1 cellular context compared by ENCODE assay signal in the genomic region with DNA sequence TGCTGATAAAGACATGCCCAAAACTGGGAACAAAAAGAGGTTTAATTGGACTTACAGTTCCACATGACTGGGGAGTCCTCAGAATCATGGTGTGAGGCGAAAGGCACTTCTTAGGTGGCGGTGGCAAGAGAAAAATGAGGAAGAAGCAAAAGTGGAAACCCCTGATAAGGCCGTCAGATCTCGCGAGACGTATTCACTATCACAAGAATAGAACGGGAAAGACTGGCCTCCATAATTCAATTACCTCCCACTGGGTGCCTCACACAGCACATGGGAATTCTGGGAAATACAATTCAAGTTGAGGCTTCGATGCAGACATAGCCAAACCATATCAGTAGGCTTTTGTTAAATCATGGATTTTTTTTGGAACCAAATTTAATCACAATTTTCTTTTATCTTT.
TF ChIP-seq lines count a peak whose summit lies in the region.

No MANE protein-coding gene starts in this region.

TF ChIP-seq in WTC11, 78 proteins besides CTCF, POLR2A, EP300 and RAD21 (continued from another document):
- TF ChIP-seq, protein P1, sequence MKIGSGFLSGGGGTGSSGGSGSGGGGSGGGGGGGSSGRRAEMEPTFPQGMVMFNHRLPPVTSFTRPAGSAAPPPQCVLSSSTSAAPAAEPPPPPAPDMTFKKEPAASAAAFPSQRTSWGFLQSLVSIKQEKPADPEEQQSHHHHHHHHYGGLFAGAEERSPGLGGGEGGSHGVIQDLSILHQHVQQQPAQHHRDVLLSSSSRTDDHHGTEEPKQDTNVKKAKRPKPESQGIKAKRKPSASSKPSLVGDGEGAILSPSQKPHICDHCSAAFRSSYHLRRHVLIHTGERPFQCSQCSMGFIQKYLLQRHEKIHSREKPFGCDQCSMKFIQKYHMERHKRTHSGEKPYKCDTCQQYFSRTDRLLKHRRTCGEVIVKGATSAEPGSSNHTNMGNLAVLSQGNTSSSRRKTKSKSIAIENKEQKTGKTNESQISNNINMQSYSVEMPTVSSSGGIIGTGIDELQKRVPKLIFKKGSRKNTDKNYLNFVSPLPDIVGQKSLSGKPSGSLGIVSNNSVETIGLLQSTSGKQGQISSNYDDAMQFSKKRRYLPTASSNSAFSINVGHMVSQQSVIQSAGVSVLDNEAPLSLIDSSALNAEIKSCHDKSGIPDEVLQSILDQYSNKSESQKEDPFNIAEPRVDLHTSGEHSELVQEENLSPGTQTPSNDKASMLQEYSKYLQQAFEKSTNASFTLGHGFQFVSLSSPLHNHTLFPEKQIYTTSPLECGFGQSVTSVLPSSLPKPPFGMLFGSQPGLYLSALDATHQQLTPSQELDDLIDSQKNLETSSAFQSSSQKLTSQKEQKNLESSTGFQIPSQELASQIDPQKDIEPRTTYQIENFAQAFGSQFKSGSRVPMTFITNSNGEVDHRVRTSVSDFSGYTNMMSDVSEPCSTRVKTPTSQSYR (CRISPR knock-in tag; IDR thresholded peaks at IDR 0.05), result no peak
- TF ChIP-seq HMGXB4 (CRISPR knock-in tag; IDR thresholded peaks at IDR 0.05) (no peak), MAX (CRISPR knock-in tag; IDR thresholded peaks at IDR 0.05) (no peak), ZNF532 (CRISPR knock-in tag; IDR thresholded peaks at IDR 0.05; ENCODE audit: borderline replicate concordance) (no peak), CREB1 (CRISPR knock-in tag; IDR thresholded peaks at IDR 0.05) (no peak), NFYB (CRISPR knock-in tag; conservative IDR thresholded peaks at IDR 0.05; ENCODE audit: low read depth) (no peak)
